ENCODE assay signal across 8 cellular contexts in the genomic region with DNA sequence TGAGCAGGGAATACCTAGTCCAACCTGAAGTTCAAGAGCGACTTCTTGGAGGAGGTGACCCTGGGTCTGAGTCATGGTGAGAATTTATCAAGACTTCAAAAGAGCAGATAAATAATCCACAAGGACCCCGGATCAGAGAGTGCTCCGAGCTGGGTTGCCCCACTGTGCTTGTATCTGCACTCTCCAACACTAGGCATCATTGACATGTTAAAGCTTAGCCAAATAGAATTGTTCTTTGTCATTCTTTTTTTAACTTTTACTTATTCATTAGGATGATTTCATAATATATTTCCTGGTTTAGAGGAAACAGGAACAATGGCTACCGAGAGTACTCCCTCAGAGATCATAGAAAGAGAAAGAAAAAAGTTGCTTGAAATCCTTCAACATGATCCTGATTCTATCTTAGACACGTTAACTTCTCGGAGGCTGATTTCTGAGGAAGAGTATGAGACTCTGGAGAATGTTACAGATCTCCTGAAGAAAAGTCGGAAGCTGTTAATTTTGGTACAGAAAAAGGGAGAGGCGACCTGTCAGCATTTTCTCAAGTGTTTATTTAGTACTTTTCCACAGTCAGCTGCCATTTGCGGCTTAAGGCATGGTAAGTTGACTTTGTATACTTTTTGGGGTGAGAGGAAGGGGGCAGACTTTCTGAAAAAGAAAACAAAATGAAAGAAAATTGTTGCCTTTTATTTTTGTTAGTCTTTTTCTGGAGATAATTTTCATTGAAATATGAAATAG.
DNase-seq lines count a peak whose midpoint lies in the region; ATAC-seq and TF ChIP-seq lines count a peak whose summit lies in the region.

A gene with protein sequence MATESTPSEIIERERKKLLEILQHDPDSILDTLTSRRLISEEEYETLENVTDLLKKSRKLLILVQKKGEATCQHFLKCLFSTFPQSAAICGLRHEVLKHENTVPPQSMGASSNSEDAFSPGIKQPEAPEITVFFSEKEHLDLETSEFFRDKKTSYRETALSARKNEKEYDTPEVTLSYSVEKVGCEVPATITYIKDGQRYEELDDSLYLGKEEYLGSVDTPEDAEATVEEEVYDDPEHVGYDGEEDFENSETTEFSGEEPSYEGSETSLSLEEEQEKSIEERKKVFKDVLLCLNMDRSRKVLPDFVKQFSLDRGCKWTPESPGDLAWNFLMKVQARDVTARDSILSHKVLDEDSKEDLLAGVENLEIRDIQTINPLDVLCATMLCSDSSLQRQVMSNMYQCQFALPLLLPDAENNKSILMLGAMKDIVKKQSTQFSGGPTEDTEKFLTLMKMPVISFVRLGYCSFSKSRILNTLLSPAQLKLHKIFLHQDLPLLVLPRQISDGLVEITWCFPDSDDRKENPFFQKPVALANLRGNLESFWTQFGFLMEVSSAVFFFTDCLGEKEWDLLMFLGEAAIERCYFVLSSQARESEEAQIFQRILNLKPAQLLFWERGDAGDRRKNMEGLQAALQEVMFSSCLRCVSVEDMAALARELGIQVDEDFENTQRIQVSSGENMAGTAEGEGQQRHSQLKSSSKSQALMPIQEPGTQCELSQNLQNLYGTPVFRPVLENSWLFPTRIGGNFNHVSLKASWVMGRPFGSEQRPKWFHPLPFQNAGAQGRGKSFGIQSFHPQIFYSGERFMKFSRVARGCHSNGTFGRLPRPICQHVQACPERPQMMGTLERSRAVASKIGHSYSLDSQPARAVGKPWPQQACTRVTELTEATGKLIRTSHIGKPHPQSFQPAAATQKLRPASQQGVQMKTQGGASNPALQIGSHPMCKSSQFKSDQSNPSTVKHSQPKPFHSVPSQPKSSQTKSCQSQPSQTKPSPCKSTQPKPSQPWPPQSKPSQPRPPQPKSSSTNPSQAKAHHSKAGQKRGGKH (plus strand): TSS at position 300 of the 738 bp plus-strand sequence. CDS start 16 bp downstream, at position 316.

- H4K20me1 ChIP-seq in BLaER1 (no peaks in the 10 kb centered on the region), Loucy (ENCODE audit: insufficient read depth, low read length, poor library complexity, severe bottlenecking) (no peaks in the 10 kb centered on the region)

- H3K4me3 Mint-ChIP-seq in stimulated activated naive CD8-positive, alpha-beta T cell treated with anti-CD3 and anti-CD28 coated beads, Interleukin-15, Interleukin-2, amounts not matched to agents 100 ng/mL and 50 ng/mL, for 24 hours, result peak within 1 kb of the TSS; percentile 88

- no peaks in the 10 kb centered on the region for H3K36me3 ChIP-seq in BLaER1
- no peaks in the 10 kb centered on the region for H3K36me3 ChIP-seq in Loucy (ENCODE audit: insufficient read depth, low read length)
- peaks cover 23% of the 10 kb centered on the region for H3K36me3 ChIP-seq in adipocyte (ENCODE audit: control insufficient read depth, insufficient read depth, low read length, severe bottlenecking)

- no peaks in the 10 kb centered on the region; the same call in 1 of the 2 replicates for H3F3A ChIP-seq in Loucy (ENCODE audit: low read depth)

- H3K4me1 ChIP-seq in BLaER1 (no peaks in the 10 kb centered on the region), Loucy (ENCODE audit: insufficient read depth, low read length, poor library complexity, severe bottlenecking) (peaks cover 14% of the 10 kb centered on the region), adipocyte (ENCODE audit: control insufficient read depth, insufficient read depth, low read length) (peaks cover 28% of the 10 kb centered on the region)

- H3K9me3 ChIP-seq in BLaER1 (no peaks in the 10 kb centered on the region), Loucy (ENCODE audit: insufficient read depth, low read depth, low read length) (no peaks in the 10 kb centered on the region), adipocyte (ENCODE audit: control insufficient read depth, low read length) (no peaks in the 10 kb centered on the region)

- no peak within 1 kb of the TSS for H3K27ac ChIP-seq in BLaER1

- no peaks in the 10 kb centered on the region for H3K79me2 ChIP-seq in Loucy (ENCODE audit: insufficient read depth, low read length)

- H3K9me2 ChIP-seq in Loucy (replicated peaks; ENCODE audit: low read depth, low read length), result no peaks in the 10 kb centered on the region

- H2AFZ ChIP-seq in Loucy (ENCODE audit: low read length), result peak within 1 kb of the TSS; percentile 92

- DNase-seq in adipocyte (ENCODE audit: low read depth), result peak; percentile 45
- DNase-seq in iris pigment epithelial cell (ENCODE audit: low read depth), result peak; percentile 61
- no peak for DNase-seq in NCI-H1105 (lab: John Stamatoyannopoulos, UW)
- DNase-seq in NCI-H2081 treated with DMSO at 0.1 percent for 48 hours (lab: John Stamatoyannopoulos, UW), result no peak

- peaks cover 4% of the 10 kb centered on the region for H3K36me3 Mint-ChIP-seq in stimulated activated naive CD8-positive, alpha-beta T cell treated with anti-CD3 and anti-CD28 coated beads, Interleukin-15, Interleukin-2, amounts not matched to agents 100 ng/mL and 50 ng/mL, for 24 hours (ENCODE audit: low read depth)

- no peaks in the 10 kb centered on the region for H3K9me3 Mint-ChIP-seq in stimulated activated naive CD8-positive, alpha-beta T cell treated with anti-CD3 and anti-CD28 coated beads, Interleukin-15, Interleukin-2, amounts not matched to agents 100 ng/mL and 50 ng/mL, for 24 hours

- H3K4me2 ChIP-seq in BLaER1, result peak within 1 kb of the TSS; percentile 30
- H3K4me2 ChIP-seq in Loucy (ENCODE audit: low read depth, low read length, poor library complexity, severe bottlenecking), result peak within 1 kb of the TSS; percentile 65

- H3K27ac Mint-ChIP-seq in stimulated activated naive CD8-positive, alpha-beta T cell treated with anti-CD3 and anti-CD28 coated beads, Interleukin-15, Interleukin-2, amounts not matched to agents 100 ng/mL and 50 ng/mL, for 24 hours, result peak within 1 kb of the TSS; percentile 82

- H3K27me3 ChIP-seq in BLaER1 (peaks cover 9% of the 10 kb centered on the region; the same call in 1 of the 2 replicates), Loucy (ENCODE audit: insufficient read depth, low read length, poor library complexity, severe bottlenecking) (peaks cover 8% of the 10 kb centered on the region), adipocyte (replicated peaks; ENCODE audit: control insufficient read depth, insufficient read depth, low read length) (no peaks in the 10 kb centered on the region)

- H3K9ac ChIP-seq in BLaER1 (no peak within 1 kb of the TSS), Loucy (ENCODE audit: low read depth, low read length, poor library complexity, severe bottlenecking) (peak within 1 kb of the TSS; percentile 57), adipocyte (ENCODE audit: low read length) (peak within 1 kb of the TSS; percentile 94)

- peak; percentile 30 for TF ChIP-seq CTCF in Loucy (conservative IDR thresholded peaks at IDR 0.05; ENCODE audit: low read length)

- H3K4me3 ChIP-seq in BLaER1 (no peak within 1 kb of the TSS), Loucy (ENCODE audit: low read length, poor library complexity, severe bottlenecking) (peak within 1 kb of the TSS; percentile 68), adipocyte (ENCODE audit: low read length) (peak within 1 kb of the TSS; percentile 87)

- H3K27me3 Mint-ChIP-seq in stimulated activated naive CD8-positive, alpha-beta T cell treated with anti-CD3 and anti-CD28 coated beads, Interleukin-15, Interleukin-2, amounts not matched to agents 100 ng/mL and 50 ng/mL, for 24 hours, result peaks cover 11% of the 10 kb centered on the region

- H3K4me1 Mint-ChIP-seq in stimulated activated naive CD8-positive, alpha-beta T cell treated with anti-CD3 and anti-CD28 coated beads, Interleukin-15, Interleukin-2, amounts not matched to agents 100 ng/mL and 50 ng/mL, for 24 hours (ENCODE audit: low read depth), result peaks cover 18% of the 10 kb centered on the region

- ATAC-seq in GM19452 (IDR thresholded peaks at IDR 0.05; ENCODE audit: unreplicated experiment), result peak; percentile 51

Comparison
In these comparisons a context has a peak if more than half of its experiments do, and no peak if none do; other contexts are left out.
1. DNase-seq: peak in adipocyte (single experiment) and iris pigment epithelial cell (single experiment); none in NCI-H1105 (single experiment) and NCI-H2081 treated with DMSO at 0.1 percent for 48 hours (single experiment).